ENCODE assay signal across 20 cellular contexts in the genomic region with DNA sequence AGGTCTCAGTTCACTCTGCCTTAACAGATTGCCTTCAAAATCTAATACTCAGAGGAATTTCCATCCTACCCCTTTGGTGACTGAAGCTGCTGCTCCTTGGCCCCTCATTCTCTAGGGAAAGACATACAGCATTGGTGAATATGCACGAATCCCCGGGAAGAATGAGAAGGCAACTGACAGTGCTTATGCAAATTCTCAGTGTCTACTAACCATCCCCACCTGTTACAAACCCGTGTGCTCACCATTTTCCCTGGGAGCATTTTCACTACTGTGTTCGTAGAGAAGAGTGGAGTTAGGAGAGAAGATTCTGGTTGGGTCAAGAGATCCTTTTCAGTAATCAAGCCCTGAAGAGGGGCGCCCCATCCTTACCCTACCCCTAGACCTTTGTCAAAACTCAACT. TPM values are rescaled to one million over a fixed set of nuclear protein-coding genes. Genes with fewer than 3 reads are reported as not detected.
DNase-seq lines count a peak whose midpoint lies in the region; ATAC-seq and TF ChIP-seq lines count a peak whose summit lies in the region.
"Had no signal": no experiment of that assay in that cellular context is flagged by ENCODE, and none has a peak within 500 bp of the region (broad histone marks: within the 10 kb centered on the region; RNA-seq: fewer than 3 reads in every experiment).

No MANE protein-coding gene starts in this region.

- no peak overlapping the region for H3K4me3 Mint-ChIP-seq in brain
- H3K4me3 Mint-ChIP-seq: naive thymus-derived CD4-positive, alpha-beta T cell had no signal

- ATAC-seq in HG03108 (IDR thresholded peaks at IDR 0.05; ENCODE audit: unreplicated experiment) = no peak
- ATAC-seq: left cardiac atrium; naive thymus-derived CD4-positive, alpha-beta T cell; PC-3 had no signal

- peak overlapping the region in 3 of 5 experiments; percentile 42 to 89 (median 63) for H3K27ac Mint-ChIP-seq in brain
- H3K27ac Mint-ChIP-seq: naive thymus-derived CD4-positive, alpha-beta T cell had no signal

- 93% methylated on average over 5 of the region's 5 CpGs for WGBS in mammary epithelial cell (ENCODE audit: low coverage, missing lambda C conversion rate)

- H3K36me3 ChIP-seq in breast epithelium (no peaks in the 10 kb centered on the region), mammary epithelial cell (ENCODE audit: insufficient read depth, low read length) (peaks cover 4% of the 10 kb centered on the region), muscle layer of colon (ENCODE audit: insufficient read depth, low read length) (no peaks in the 10 kb centered on the region), stomach smooth muscle (ENCODE audit: control insufficient read depth in 2 of 2, insufficient read depth in 2 of 2, low read length in 2 of 2) (peaks cover under 1 to 2% of the 10 kb centered on the region in 2 donors)
- H3K36me3 ChIP-seq: BE2C had no signal

- no peaks in the 10 kb centered on the region for H3K79me2 ChIP-seq in mammary epithelial cell (ENCODE audit: insufficient read depth, low read length)

- in situ Hi-C loops in mammary epithelial cell (cut with MboI; ENCODE audit: low sequenced_read_pairs in 2 of 2) = no loop called here

- BruUV-seq in mammary epithelial cell (replicated peaks; lab: Mats Ljungman, UMichigan) = no TSS peak

- no peaks in the 10 kb centered on the region for H4K20me1 ChIP-seq in mammary epithelial cell (ENCODE audit: insufficient read depth, low read length)

- H3K4me3 ChIP-seq in breast epithelium = no peak overlapping the region
- no peak overlapping the region for H3K4me3 ChIP-seq in mammary epithelial cell (replicated peaks in 1 of 3; ENCODE audit: insufficient read depth in 1 of 3, low read depth in 2 of 3, low read length in 3 of 3)
- H3K4me3 ChIP-seq in muscle layer of colon (ENCODE audit: low read depth in 1 of 2, low read length in 2 of 2) = no peak overlapping the region
- H3K4me3 ChIP-seq in stomach smooth muscle (ENCODE audit: low read length in 2 of 2) = peak overlapping the region in 1 of 2 donors; percentile 22
- H3K4me3 ChIP-seq: GM23248 had no signal

- H3K27me3 ChIP-seq in breast epithelium = no peaks in the 10 kb centered on the region
- H3K27me3 ChIP-seq in mammary epithelial cell (ENCODE audit: insufficient read depth, low read length) = no peaks in the 10 kb centered on the region
- H3K27me3 ChIP-seq in muscle layer of colon (ENCODE audit: control insufficient read depth in 1 of 2, insufficient read depth in 2 of 2, low read length in 2 of 2) = no peaks in the 10 kb centered on the region
- H3K27me3 ChIP-seq in stomach smooth muscle (ENCODE audit: control insufficient read depth in 1 of 2, insufficient read depth in 2 of 2, low read length in 2 of 2) = no peaks in the 10 kb centered on the region
- H3K27me3 ChIP-seq: BE2C had no signal

- peaks cover 20% of the 10 kb centered on the region for H3K36me3 Mint-ChIP-seq in brain
- H3K36me3 Mint-ChIP-seq: naive thymus-derived CD4-positive, alpha-beta T cell had no signal

- peak overlapping the region; percentile 77 to 82 for H3K27ac ChIP-seq in breast epithelium
- no peak overlapping the region for H3K27ac ChIP-seq in mammary epithelial cell (ENCODE audit: insufficient read depth, low read depth, low read length)
- peak overlapping the region; percentile 36 for H3K27ac ChIP-seq in muscle layer of colon (ENCODE audit: low read depth, low read length)
- H3K27ac ChIP-seq in stomach smooth muscle (ENCODE audit: low read length) = peak overlapping the region; percentile 91

- no peak overlapping the region for H3K4me2 ChIP-seq in mammary epithelial cell (ENCODE audit: insufficient read depth, low read depth, low read length)

- CTCF ChIA-PET in mammary epithelial cell (lab: Charles Lee; ENCODE audit: low non-redundant PET) = no interaction called here

- H3K4me1 ChIP-seq in breast epithelium (no peaks in the 10 kb centered on the region), mammary epithelial cell (ENCODE audit: insufficient read depth, low read length) (peaks cover 4% of the 10 kb centered on the region), muscle layer of colon (ENCODE audit: insufficient read depth, low read length) (peaks cover 54% of the 10 kb centered on the region), stomach smooth muscle (ENCODE audit: control insufficient read depth, insufficient read depth, low read length) (peaks cover 53% of the 10 kb centered on the region)
- H3K4me1 ChIP-seq: BE2C had no signal

- no peaks in the 10 kb centered on the region for H3K9me3 Mint-ChIP-seq in brain

- H3K9ac ChIP-seq in mammary epithelial cell (ENCODE audit: insufficient read depth, low read length) = no peak overlapping the region
- H3K9ac ChIP-seq in muscle layer of colon (ENCODE audit: low read length) = peak overlapping the region; percentile 1
- H3K9ac ChIP-seq in stomach smooth muscle (ENCODE audit: low read length in 2 of 2) = peak overlapping the region in 1 of 2 donors; percentile 29
- H3K9ac ChIP-seq: GM23248 had no signal

- TF ChIP-seq POLR2A in breast epithelium (IDR thresholded peaks at IDR 0.05) = no peak

- peaks cover 26% of the 10 kb centered on the region for H3K4me1 Mint-ChIP-seq in brain
- H3K4me1 Mint-ChIP-seq: naive thymus-derived CD4-positive, alpha-beta T cell had no signal

- no peaks in the 10 kb centered on the region for H3K27me3 Mint-ChIP-seq in brain

- no peak overlapping the region for H2AFZ ChIP-seq in mammary epithelial cell (ENCODE audit: low read depth, low read length)
- H2AFZ ChIP-seq: GM23248 had no signal

- dilution Hi-C loops in mammary epithelial cell (cut with HindIII; ENCODE audit: low sequenced_read_pairs) = no loop called here

- no peak for TF ChIP-seq CTCF in breast epithelium (IDR thresholded peaks at IDR 0.05)
- no peak for TF ChIP-seq CTCF in mammary epithelial cell (conservative IDR thresholded peaks at IDR 0.05 in 1 of 2, IDR thresholded peaks at IDR 0.05 in 1 of 2; ENCODE audit: extremely low read depth in 1 of 2, insufficient read depth in 1 of 2, low read depth in 1 of 2, low read length in 2 of 2)
- TF ChIP-seq CTCF in brain (conservative IDR thresholded peaks at IDR 0.05) = no peak

- intact Hi-C loops in breast epithelium (cut with DNase I; ENCODE audit: low total_unique reads) (no loop called here), mammary epithelial cell (cut with micrococcal nuclease) (no loop called here)

- H3K9me3 ChIP-seq in breast epithelium (no peaks in the 10 kb centered on the region), mammary epithelial cell (replicated peaks; ENCODE audit: insufficient read depth, low read length) (no peaks in the 10 kb centered on the region), muscle layer of colon (ENCODE audit: low read length) (no peaks in the 10 kb centered on the region), stomach smooth muscle (ENCODE audit: control insufficient read depth in 2 of 2, low read length in 2 of 2) (no peaks in the 10 kb centered on the region)
- H3K9me3 ChIP-seq: BE2C had no signal

- DNase-seq in breast epithelium (ENCODE audit: low spot score in 2 of 2) (no peak), mammary epithelial cell (no peak), NCI-H2171 (lab: John Stamatoyannopoulos, UW) (no peak), NOMO-1 treated with DMSO at 0.1 percent for 48 hours (lab: John Stamatoyannopoulos, UW; ENCODE audit: unreplicated experiment) (no peak)
- DNase-seq: activated naive CD4-positive, alpha-beta T cell treated with anti-CD3 and anti-CD28 coated beads, Interleukin-2, amount 50 U/mL, for 16 hours; anterior cingulate cortex; BE2C; cerebellar nuclear complex; erythroblast; GM23248; left cardiac atrium; mesenchymal stem cell; naive thymus-derived CD4-positive, alpha-beta T cell; NCI-H2107; PC-3; SHP77 treated with DMSO at 0.1 percent for 48 hours had no signal

RNA-seq across cellular contexts. Expression of gene SYNM, which starts 37.7 kb away (rescaled TPM):
- total RNA-seq in breast epithelium (100 to 1,000 TPM in 2 of 3 donors, 10 to 100 TPM in 1; 32.0 to 319 (median 115) TPM), mammary epithelial cell (1 to 10 TPM in 1 of 2 donors, under 1 TPM in 1; 0.82 to 4.3 TPM)
- polyA plus RNA-seq in mammary epithelial cell (0.31 TPM), brain (ENCODE audit: insufficient read depth, low read depth, low replicate concordance) (20.2 TPM)
- 4.4 TPM for polyA minus RNA-seq in mammary epithelial cell

Comparison
In these comparisons a context has a peak if more than half of its experiments do, and no peak if none do; other contexts are left out.
1. RNA of gene SYNM, which starts 37.7 kb away (total RNA-seq): 32.0 to 319 TPM in breast epithelium; 0.82 to 4.3 TPM in mammary epithelial cell; every median in the first group is over 4 times any median in the second.